ENCODE assay signal across 8 cellular contexts in genomic region chr1:224432672-224433040, GRCh38. TPM values are rescaled to one million over a fixed set of nuclear protein-coding genes. Genes with fewer than 3 reads are reported as not detected.
DNase-seq lines count a peak whose midpoint lies in the region; ATAC-seq, FAIRE-seq and TF ChIP-seq lines count a peak whose summit lies in the region.

No MANE protein-coding gene starts in this region.

- TF ChIP-seq POLR2A in breast epithelium (IDR thresholded peaks at IDR 0.05) = no peak
- TF ChIP-seq POLR2A in HepG2 (IDR thresholded peaks at IDR 0.05; ENCODE audit: insufficient read depth in 1 of 2, low read depth in 2 of 2, low read length in 2 of 2) = no peak

- H3K27ac ChIP-seq in breast epithelium = peak overlapping the region; percentile 99
- peak overlapping the region; percentile 10 for H3K27ac ChIP-seq in HepG2 (ENCODE audit: extremely low read length, insufficient read depth, low read length)
- H3K27ac ChIP-seq in tibial artery = peak overlapping the region; percentile 98 to 100

- no peaks in the 10 kb centered on the region for H3K27me3 ChIP-seq in breast epithelium
- H3K27me3 ChIP-seq in HepG2 (ENCODE audit: control insufficient read depth in 1 of 2, insufficient read depth in 2 of 2, low read length in 2 of 2) = no peaks in the 10 kb centered on the region; a peak in 1 of 5 replicates
- no peaks in the 10 kb centered on the region for H3K27me3 ChIP-seq in tibial artery

- TF ChIP-seq EP300 in HepG2 (IDR thresholded peaks at IDR 0.05; ENCODE audit: low read depth in 2 of 2, low read length in 2 of 2) (no peak), HepG2 (CRISPR knock-in tag; IDR thresholded peaks at IDR 0.05; ENCODE audit: borderline replicate concordance) (no peak)

- peaks cover 0 to 12% of the 10 kb centered on the region in 2 donors for H3K4me1 ChIP-seq in breast epithelium
- peaks cover 51% of the 10 kb centered on the region for H3K4me1 ChIP-seq in HepG2 (ENCODE audit: insufficient read depth, low read length)
- H3K4me1 ChIP-seq in tibial artery = peaks cover 0 to 58% (median 34%) of the 10 kb centered on the region in 4 donors

- TF ChIP-seq RAD21 in HepG2 (CRISPR knock-in tag; IDR thresholded peaks at IDR 0.05) = no peak

- ATAC-seq in HepG2 (no peak; the same call in 2 of the 3 replicates), GM19397 (IDR thresholded peaks at IDR 0.05; ENCODE audit: unreplicated experiment) (no peak)

- H3K4me3 ChIP-seq in breast epithelium (peak overlapping the region; percentile 83 to 88 (median 87)), HepG2 (replicated peaks in 1 of 3; ENCODE audit: insufficient read depth in 1 of 3, low read depth in 2 of 3, low read length in 3 of 3) (peak overlapping the region; percentile 89 to 95 (median 90)), tibial artery (peak overlapping the region; percentile 75 to 92)

- BruUV-seq in HepG2 (replicated peaks; lab: Mats Ljungman, UMichigan) = no TSS peak

- H2AFZ ChIP-seq in HepG2 (ENCODE audit: low read length) = no peak overlapping the region

- CTCF ChIA-PET in HepG2 (lab: Yijun Ruan, JAX; ENCODE audit: low intra/inter-chr PET ratio, low total read pairs) = no interaction called here

- peak overlapping the region; percentile 82 for H3K4me2 ChIP-seq in HepG2 (ENCODE audit: low read depth, low read length)

- in situ Hi-C loops in HepG2 (cut with HindIII; ENCODE audit: extremely low pct_ligation_motif_present, low pct_unique_long_range_greater_than_20kb) = no loop called here

- intact Hi-C loops in breast epithelium (cut with DNase I; ENCODE audit: low total_unique reads) (no loop called here), HepG2 (cut with micrococcal nuclease; ENCODE audit: unreplicated experiment) (loop anchor here (1.0 kb wide), 1 partner anchor 25 kb away; no protein-coding TSS in a partner anchor), tibial artery (cut with DNase I; ENCODE audit: low total_unique reads) (loop anchor here (5.0 kb wide), 1 partner anchor 70 kb away; no protein-coding TSS in a partner anchor)

- TF ChIP-seq CTCF in breast epithelium (IDR thresholded peaks at IDR 0.05) (no peak), HepG2 (CRISPR knock-in tag; IDR thresholded peaks at IDR 0.05) (no peak), tibial artery (IDR thresholded peaks at IDR 0.05) (no peak)

- no peak for FAIRE-seq in HepG2 (lab: Jason Lieb, UNC)

- H3K36me3 ChIP-seq in breast epithelium = no peaks in the 10 kb centered on the region
- H3K36me3 ChIP-seq in HepG2 (replicated peaks in 1 of 2; ENCODE audit: control insufficient read depth in 1 of 2, insufficient read depth in 2 of 2, low read length in 2 of 2) = peaks cover 0 to 12% of the 10 kb centered on the region in 2 experiments; a peak in 3 of 5 replicates
- H3K36me3 ChIP-seq in tibial artery = peaks cover 0 to 3% (median 0%) of the 10 kb centered on the region in 3 donors

- peaks cover 60% of the 10 kb centered on the region for H3K79me2 ChIP-seq in HepG2 (ENCODE audit: insufficient read depth, low read length)

- 5% methylated on average over 6 of the region's 6 CpGs for WGBS in HepG2 (ENCODE audit: low lambda C conversion rate)

- peak; percentile 25 for DNase-seq in EL
- DNase-seq in NAMALWA (ENCODE audit: low spot score) = peak; percentile 57
- DNase-seq in breast epithelium (ENCODE audit: low spot score in 2 of 2) = no peak
- DNase-seq in HepG2 (ENCODE audit: low spot score) = no peak
- DNase-seq in tibial artery = no peak
- DNase-seq in kidney tubule cell (ENCODE audit: low spot score) = no peak
- DNase-seq in AG08395 (ENCODE audit: low spot score) = no peak

- peak overlapping the region; percentile 64 for H3K9ac ChIP-seq in HepG2 (ENCODE audit: insufficient read depth, low read depth, low read length)

- peaks cover 25% of the 10 kb centered on the region for H4K20me1 ChIP-seq in HepG2 (ENCODE audit: insufficient read depth, low read length)

- POLR2A ChIA-PET in HepG2 (lab: Yijun Ruan, JAX) = no interaction called here

- H3K9me3 ChIP-seq in breast epithelium = no peaks in the 10 kb centered on the region
- H3K9me3 ChIP-seq in HepG2 (ENCODE audit: low read length) = no peaks in the 10 kb centered on the region
- H3K9me3 ChIP-seq in tibial artery = no peaks in the 10 kb centered on the region

TF ChIP-seq in HepG2, 621 proteins besides CTCF, POLR2A, EP300 and RAD21 (continues in another document):
- TF ChIP-seq MED1 (CRISPR knock-in tag; IDR thresholded peaks at IDR 0.05) (peak; percentile 43; the same call in 1 of the 2 replicates), ZFP36L1 (CRISPR knock-in tag; IDR thresholded peaks at IDR 0.05) (no peak), RFXAP (CRISPR knock-in tag; IDR thresholded peaks at IDR 0.05; ENCODE audit: borderline replicate concordance) (no peak), SP5 (CRISPR knock-in tag; IDR thresholded peaks at IDR 0.05; ENCODE audit: borderline replicate concordance, low read depth) (no peak), NFYC (CRISPR knock-in tag; IDR thresholded peaks at IDR 0.05) (no peak), STAT6 (CRISPR knock-in tag; IDR thresholded peaks at IDR 0.05; ENCODE audit: borderline replicate concordance) (no peak), ZNF530 (CRISPR knock-in tag; IDR thresholded peaks at IDR 0.05; ENCODE audit: low read depth) (no peak), ZNF20 (CRISPR knock-in tag; IDR thresholded peaks at IDR 0.05) (no peak), MAF1 (CRISPR knock-in tag; IDR thresholded peaks at IDR 0.05; ENCODE audit: borderline replicate concordance) (no peak), SOX6 (IDR thresholded peaks at IDR 0.05) (no peak), SOX6 (CRISPR knock-in tag; IDR thresholded peaks at IDR 0.05) (peak; percentile 20; the same call in 1 of the 2 replicates), TEAD3 (CRISPR knock-in tag; optimal IDR thresholded peaks at IDR 0.05; ENCODE audit: borderline replicate concordance) (no peak), ZC3H4 (CRISPR knock-in tag; IDR thresholded peaks at IDR 0.05; ENCODE audit: borderline replicate concordance) (no peak), E2F5 (CRISPR knock-in tag; conservative IDR thresholded peaks at IDR 0.05) (no peak), ZNF343 (CRISPR knock-in tag; IDR thresholded peaks at IDR 0.05) (no peak)

RNA-seq across cellular contexts. Expression of gene WDR26, which starts 1.9 kb away (rescaled TPM):
- total RNA-seq in breast epithelium (100 to 1,000 TPM in 2 of 3 donors, 10 to 100 TPM in 1; 88.5 to 108 (median 108) TPM), HepG2 (2016; rRNA removed; fragmentation: Illumina TruSeq; extraction: Trizol) (13.2 and 24.6 TPM in 2 replicates)
- 2.7 and 3.3 TPM in 2 replicates for total RNA-seq in HepG2 (2016; cell fraction: cytosol; rRNA removed; fragmentation: Illumina TruSeq; extraction: Trizol; ENCODE audit: low read depth)
- total RNA-seq in HepG2 (2016; cell fraction: insoluble cytoplasmic fraction; rRNA removed; fragmentation: Illumina TruSeq; extraction: Trizol) = 13.3 and 24.2 TPM in 2 replicates
- 12.5 and 15.1 TPM in 2 replicates for total RNA-seq in HepG2 (2016; cell fraction: membrane; rRNA removed; fragmentation: Illumina TruSeq; extraction: Trizol)
- total RNA-seq in HepG2 (2016; cell fraction: nucleus; rRNA removed; fragmentation: Illumina TruSeq; extraction: Trizol) = 32.3 and 36.8 TPM in 2 replicates
- 23.3 and 23.7 TPM in 2 replicates for polyA plus RNA-seq in HepG2 (2011; rRNA removed)
- polyA plus RNA-seq in HepG2 (2011; cell fraction: cytosol; rRNA removed) = 8.6 and 13.7 TPM in 2 replicates
- polyA plus RNA-seq in HepG2 (2011; cell fraction: nucleus; rRNA removed) = 39.3 and 44.1 TPM in 2 replicates
- 39.2 and 40.9 TPM in 2 replicates for polyA plus RNA-seq in HepG2 (2012)
- 1.7 and 1.9 TPM in 2 replicates for polyA plus RNA-seq in HepG2 (2016; cell fraction: cytosol; fragmentation: Illumina TruSeq; extraction: Trizol; ENCODE audit: low read depth)
- 30.4 and 32.4 TPM in 2 replicates for polyA plus RNA-seq in HepG2 (2016; cell fraction: insoluble cytoplasmic fraction; fragmentation: Illumina TruSeq; extraction: Trizol; ENCODE audit: low read depth)
- 7.1 and 8.8 TPM in 2 replicates for polyA plus RNA-seq in HepG2 (2016; cell fraction: membrane; fragmentation: Illumina TruSeq; extraction: Trizol; ENCODE audit: low read depth)
- 48.4 and 49.1 TPM in 2 replicates for polyA plus RNA-seq in HepG2 (2016; cell fraction: nucleus; fragmentation: Illumina TruSeq; extraction: Trizol; ENCODE audit: insufficient read depth, low read depth)
- polyA minus RNA-seq in HepG2 (2011; rRNA and poly(A)+ RNA removed; ENCODE audit: low replicate concordance) = 29.3 and 32.7 TPM in 2 replicates
- 44.8 and 53.5 TPM in 2 replicates for polyA minus RNA-seq in HepG2 (2011; cell fraction: cytosol; rRNA and poly(A)+ RNA removed)
- polyA minus RNA-seq in HepG2 (2011; cell fraction: nucleus; rRNA and poly(A)+ RNA removed) = 117 and 134 TPM in 2 replicates

Comparison
In these comparisons a context has a peak if more than half of its experiments do, and no peak if none do; other contexts are left out.
1. DNase-seq: peak in EL (single experiment) and NAMALWA (single experiment); none in breast epithelium (0 of 2), HepG2 (single experiment), tibial artery (0 of 2), kidney tubule cell (single experiment) and AG08395 (single experiment).
2. H3K27ac ChIP-seq: peak in every context shown above with its lines; median percentile 99 in breast epithelium; 99 in tibial artery; 10 in HepG2.
3. Peak in every context shown above with its lines, with median percentiles within 50 percentile points of each other: H3K4me3 ChIP-seq.